In the genomic region with DNA sequence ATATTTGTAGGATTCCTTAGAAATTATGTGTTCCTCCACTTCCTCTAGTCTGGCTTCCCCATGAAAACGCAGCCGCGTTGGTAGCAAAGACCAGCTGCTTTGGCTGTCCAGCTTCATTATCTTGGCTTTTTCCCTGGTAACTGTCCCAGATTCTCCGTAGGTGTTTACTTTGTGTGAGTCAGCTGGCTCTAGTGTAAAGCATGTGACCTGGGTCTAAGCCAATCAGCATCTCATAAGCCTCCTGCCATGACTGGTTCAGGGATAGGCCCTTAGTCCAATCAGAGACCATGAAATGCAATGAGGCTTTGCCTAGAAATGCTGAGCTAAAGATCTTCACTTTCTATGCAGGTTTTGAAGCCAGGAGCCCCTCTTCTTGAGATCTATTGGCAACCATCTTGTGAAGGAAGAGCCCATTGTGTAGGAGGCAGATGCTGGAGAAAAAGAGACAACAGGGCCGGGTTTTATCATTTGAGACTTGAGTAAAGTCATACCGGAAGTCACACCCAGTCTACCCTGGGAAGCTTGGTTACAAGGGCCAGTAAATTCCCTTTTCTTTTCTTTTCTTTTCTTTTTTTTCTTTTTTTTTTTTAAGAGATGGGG, we compare ENCODE assay signal across 9 cellular contexts.
DNase-seq lines count a peak whose midpoint lies in the region; ATAC-seq and TF ChIP-seq lines count a peak whose summit lies in the region.
"Had no signal": no experiment of that assay in that cellular context is flagged by ENCODE, and none has a peak within 500 bp of the region (broad histone marks: within the 10 kb centered on the region; RNA-seq: fewer than 3 reads in every experiment).

No MANE protein-coding gene starts in this region.

- TF ChIP-seq EP300 in gastroesophageal sphincter (IDR thresholded peaks at IDR 0.05), result no peak

- H3K4me3 ChIP-seq in GM23248, result no peak overlapping the region
- H3K4me3 ChIP-seq in gastroesophageal sphincter, result no peak overlapping the region
- H3K4me3 ChIP-seq in H7 (ENCODE audit: insufficient read depth, low read depth, low read length), result no peak overlapping the region

- H4K20me1 ChIP-seq in GM23248 (ENCODE audit: insufficient read depth), result no peaks in the 10 kb centered on the region

- H3K9me2 ChIP-seq in GM23248 (ENCODE audit: insufficient read depth), result no peaks in the 10 kb centered on the region

- in situ Hi-C loops in GM23248 (cut with MboI), result no loop called here

- DNase-seq in GM23248 (peak; percentile 98), RPMI7951 (ENCODE audit: low read depth) (peak; percentile 63), sciatic nerve (ENCODE audit: low spot score) (no peak), H7 (no peak), Kasumi-1 (lab: John Stamatoyannopoulos, UW) (no peak)
- DNase-seq: activated T-cell treated with anti-CD3 and anti-CD28 coated beads, Interleukin-2, amount 50 U/mL, for 72 hours had no signal

- H3K27ac ChIP-seq in GM23248 (peak overlapping the region; percentile 38), gastroesophageal sphincter (no peak overlapping the region)

- peak overlapping the region; percentile 51 for H2AFZ ChIP-seq in GM23248

- H3F3A ChIP-seq in GM23248 (ENCODE audit: insufficient read depth), result peaks cover 17% of the 10 kb centered on the region

- 33 to 36% methylated on average over 6 of the region's 6 CpGs for WGBS in GM23248 (ENCODE audit: low coverage in 1 of 2, low lambda C conversion rate in 2 of 2, missing lambda C conversion rate in 2 of 2), 2 experiments
- WGBS in gastroesophageal sphincter (ENCODE audit: low coverage in 1 of 2), 2 donors, result 47 to 90% methylated on average over 2 to 6 of the region's 6 CpGs

- intact Hi-C loops in sciatic nerve (cut with DNase I), result no loop called here

- no peaks in the 10 kb centered on the region for H3K9me3 ChIP-seq in GM23248 (ENCODE audit: low read depth)
- peaks cover 0 to 5% (median 0%) of the 10 kb centered on the region in 3 donors for H3K9me3 ChIP-seq in gastroesophageal sphincter

- H3K36me3 ChIP-seq in GM23248 (ENCODE audit: low read depth) (no peaks in the 10 kb centered on the region), gastroesophageal sphincter (no peaks in the 10 kb centered on the region), H7 (replicated peaks; ENCODE audit: control insufficient read depth, insufficient read depth, low read length) (no peaks in the 10 kb centered on the region)

- ATAC-seq in gastroesophageal sphincter (peak; percentile 97), sciatic nerve (peak; percentile 92), HG02759 (IDR thresholded peaks at IDR 0.05; ENCODE audit: unreplicated experiment) (no peak), HG02588 (IDR thresholded peaks at IDR 0.05; ENCODE audit: unreplicated experiment) (no peak)

- H3K4me2 ChIP-seq in GM23248 (ENCODE audit: unreplicated experiment), result no peak overlapping the region

- H3K27me3 ChIP-seq in GM23248 (replicated peaks; ENCODE audit: insufficient read depth) (no peaks in the 10 kb centered on the region), gastroesophageal sphincter (peaks cover 4% of the 10 kb centered on the region), H7 (ENCODE audit: control insufficient read depth, insufficient read depth, low read length) (no peaks in the 10 kb centered on the region)

- H3K79me2 ChIP-seq in GM23248 (ENCODE audit: insufficient read depth), result no peaks in the 10 kb centered on the region

- TF ChIP-seq POLR2A in gastroesophageal sphincter (IDR thresholded peaks at IDR 0.05), result no peak

- no peak overlapping the region for H3K9ac ChIP-seq in GM23248

- TF ChIP-seq CTCF in gastroesophageal sphincter (IDR thresholded peaks at IDR 0.05), result no peak

- peaks cover 5% of the 10 kb centered on the region for H3K4me1 ChIP-seq in GM23248 (ENCODE audit: insufficient read depth)
- peaks cover 0 to 12% (median 2%) of the 10 kb centered on the region in 3 donors for H3K4me1 ChIP-seq in gastroesophageal sphincter

Comparison
In these comparisons a context has a peak if more than half of its experiments do, and no peak if none do; other contexts are left out.
1. DNase-seq: peak in GM23248 (single experiment) and RPMI7951 (single experiment); none in sciatic nerve (single experiment), H7 (single experiment) and Kasumi-1 (0 of 2).
2. ATAC-seq: peak in gastroesophageal sphincter (single experiment) and sciatic nerve (single experiment); none in HG02759 (single experiment) and HG02588 (single experiment).